Comparison of ENCODE assay signal across 27 cellular contexts in genomic region chr9:137683307-137683864, GRCh38.
"Had no signal": no experiment of that assay in that cellular context is flagged by ENCODE, and none has a peak within 500 bp of the region (broad histone marks: within the 10 kb centered on the region; RNA-seq: fewer than 3 reads in every experiment).

No MANE protein-coding gene starts in this region.

- H3K9me3 ChIP-seq: breast epithelium, left lung, mucosa of descending colon, right atrium auricular region, tibial nerve, vagina had no signal

- ATAC-seq: activated CD8-positive, alpha-beta T cell treated with anti-CD3 and anti-CD28 coated beads, Interleukin-2, amount 10 ng/mL, durations not matched to agents 7 days and 5 days; effector memory CD8-positive, alpha-beta T cell; foreskin keratinocyte; mucosa of descending colon; naive thymus-derived CD8-positive, alpha-beta T cell had no signal

- H3K36me3 ChIP-seq: breast epithelium, right atrium auricular region, vagina had no signal

- H3K27ac Mint-ChIP-seq: activated CD8-positive, alpha-beta T cell treated with anti-CD3 and anti-CD28 coated beads, Interleukin-2, amount 10 ng/mL, durations not matched to agents 7 days and 5 days; activated naive CD8-positive, alpha-beta T cell treated with anti-CD3 and anti-CD28 coated beads, Interleukin-2, amount 10 ng/mL, durations not matched to agents 7 days and 5 days had no signal

- H3K4me3 Mint-ChIP-seq: activated CD8-positive, alpha-beta T cell treated with anti-CD3 and anti-CD28 coated beads, Interleukin-2, amount 10 ng/mL, durations not matched to agents 7 days and 5 days; activated naive CD8-positive, alpha-beta T cell treated with anti-CD3 and anti-CD28 coated beads, Interleukin-2, amount 10 ng/mL, durations not matched to agents 7 days and 5 days; effector memory CD8-positive, alpha-beta T cell; naive thymus-derived CD8-positive, alpha-beta T cell had no signal

- H3K27ac ChIP-seq: breast epithelium, foreskin keratinocyte, left lung, right atrium auricular region, tibial nerve, vagina had no signal

- DNase-seq: activated CD4-positive, alpha-beta T cell treated with anti-CD3 and anti-CD28 coated beads for 4 hours; activated CD8-positive, alpha-beta memory T cell treated with anti-CD3 and anti-CD28 coated beads, Interleukin-2, amount 50 U/mL, for 4 hours; activated CD8-positive, alpha-beta T cell treated with anti-CD3 and anti-CD28 coated beads, Interleukin-2, amount 10 ng/mL, durations not matched to agents 7 days and 5 days; activated naive CD8-positive, alpha-beta T cell treated with anti-CD3 and anti-CD28 coated beads, Interleukin-2, amount 10 ng/mL, durations not matched to agents 7 days and 5 days; activated T-cell treated with anti-CD3 and anti-CD28 coated beads, Interleukin-2, amount 50 U/mL, for 48 hours; anterior cingulate cortex; cerebellar nuclear complex; dermis blood vessel endothelial cell; effector memory CD8-positive, alpha-beta T cell; foreskin keratinocyte; glutamatergic neuron; hypothalamus; kidney; left lung; mammary epithelial cell; mucosa of descending colon; naive thymus-derived CD8-positive, alpha-beta T cell; nucleus accumbens; stimulated activated CD4-positive, alpha-beta T cell treated with anti-CD3 and anti-CD28 coated beads, Interleukin-15, amount 100 ng/mL, for 24 hours; stimulated activated CD4-positive, alpha-beta T cell treated with anti-CD3 and anti-CD28 coated beads, Interleukin-4, amount 100 ng/mL, for 1 hour; stimulated activated naive CD4-positive, alpha-beta T cell treated with Interleukin-2 at 50 U/mL for 16 hours; substantia nigra had no signal

- H3K27me3 Mint-ChIP-seq: activated naive CD8-positive, alpha-beta T cell treated with anti-CD3 and anti-CD28 coated beads, Interleukin-2, amount 10 ng/mL, durations not matched to agents 7 days and 5 days; effector memory CD8-positive, alpha-beta T cell; naive thymus-derived CD8-positive, alpha-beta T cell had no signal

- H3K27me3 ChIP-seq: breast epithelium, foreskin keratinocyte, left lung, right atrium auricular region, tibial nerve, vagina had no signal

- H3K4me3 ChIP-seq: breast epithelium, left lung, mucosa of descending colon, right atrium auricular region, skin epidermis, tibial nerve, vagina had no signal

- H3K9me3 Mint-ChIP-seq: effector memory CD8-positive, alpha-beta T cell; naive thymus-derived CD8-positive, alpha-beta T cell had no signal

- FAIRE-seq: kidney had no signal
